In the genomic region with DNA sequence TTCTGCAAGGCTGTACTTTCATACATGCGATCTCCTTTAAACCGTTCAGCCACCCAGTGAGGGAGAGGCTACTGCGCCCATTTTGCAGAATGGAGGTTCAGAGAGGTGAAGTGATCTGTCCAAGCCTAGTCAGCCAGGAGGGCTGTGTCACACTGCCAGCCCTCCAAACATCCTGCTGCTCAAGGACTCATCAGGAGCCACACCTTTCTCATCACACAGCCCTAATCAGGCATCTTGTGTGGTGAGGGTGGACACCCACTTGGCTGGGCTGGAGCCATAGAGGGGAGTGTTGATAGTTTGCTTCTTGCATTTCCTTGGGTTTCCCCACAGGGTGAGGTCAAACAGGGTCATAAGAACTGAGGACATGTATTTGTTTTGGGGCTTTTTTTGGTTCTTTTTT, we compare ENCODE assay signal across 15 cellular contexts. TPM values are rescaled to one million over a fixed set of nuclear protein-coding genes. Genes with fewer than 3 reads are reported as not detected.
DNase-seq lines count a peak whose midpoint lies in the region; ATAC-seq and TF ChIP-seq lines count a peak whose summit lies in the region.
"Had no signal": no experiment of that assay in that cellular context is flagged by ENCODE, and none has a peak within 500 bp of the region (broad histone marks: within the 10 kb centered on the region; RNA-seq: fewer than 3 reads in every experiment).

No MANE protein-coding gene starts in this region.

- no peak for TF ChIP-seq CTCF in NB4 (IDR thresholded peaks at IDR 0.05; ENCODE audit: low read depth, low read length)
- no peak for TF ChIP-seq CTCF in colonic mucosa (IDR thresholded peaks at IDR 0.05)
- no peak for TF ChIP-seq CTCF in glutamatergic neuron (IDR thresholded peaks at IDR 0.05; ENCODE audit: partially characterized antibody, unreplicated experiment)
- TF ChIP-seq CTCF in nephron progenitor cell (IDR thresholded peaks at IDR 0.05): no peak

- H3K27me3 Mint-ChIP-seq in T-helper 1 cell treated with Interleukin-12 subunit alpha and Interleukin-12 subunit beta and Interleukin-4 antibody, amounts not matched to agents 30 μg/mL and 1 μg/mL, for 36 hours (ENCODE audit: low read depth): no peaks in the 10 kb centered on the region
- no peaks in the 10 kb centered on the region for H3K27me3 Mint-ChIP-seq in stimulated activated memory B cell treated with anti-CD40 and anti-IgM and Interleukin-4, amounts not matched to agents 10 μg/mL and 1 μg/mL and 100 μg/mL, for 72 hours
- H3K27me3 Mint-ChIP-seq in glutamatergic neuron (ENCODE audit: unreplicated experiment): no peaks in the 10 kb centered on the region
- H3K27me3 Mint-ChIP-seq in nephron progenitor cell (ENCODE audit: low read depth, poor library complexity): no peaks in the 10 kb centered on the region

- H3K9me3 ChIP-seq in colonic mucosa: no peaks in the 10 kb centered on the region
- H3K9me3 ChIP-seq: prostate gland, suprapubic skin had no signal

- no peaks in the 10 kb centered on the region for H3K27me3 ChIP-seq in colonic mucosa
- H3K27me3 ChIP-seq: suprapubic skin had no signal

- H3K4me3 ChIP-seq in NB4 (ENCODE audit: low read depth, low read length) (no peak overlapping the region), colonic mucosa (no peak overlapping the region)
- H3K4me3 ChIP-seq: prostate gland, suprapubic skin had no signal

- no peak for ATAC-seq in stimulated activated memory B cell treated with anti-CD40 and anti-IgM and Interleukin-4, amounts not matched to agents 10 μg/mL and 1 μg/mL and 100 μg/mL, for 72 hours

- peak overlapping the region; percentile 48 for H3K4me3 Mint-ChIP-seq in T-helper 1 cell treated with Interleukin-12 subunit alpha and Interleukin-12 subunit beta and Interleukin-4 antibody, amounts not matched to agents 30 μg/mL and 1 μg/mL, for 36 hours
- no peak overlapping the region for H3K4me3 Mint-ChIP-seq in stimulated activated memory B cell treated with anti-CD40 and anti-IgM and Interleukin-4, amounts not matched to agents 10 μg/mL and 1 μg/mL and 100 μg/mL, for 72 hours
- H3K4me3 Mint-ChIP-seq in glutamatergic neuron (ENCODE audit: unreplicated experiment): no peak overlapping the region
- H3K4me3 Mint-ChIP-seq in nephron progenitor cell: no peak overlapping the region

- peaks cover 45% of the 10 kb centered on the region for H3K4me1 Mint-ChIP-seq in T-helper 1 cell treated with Interleukin-12 subunit alpha and Interleukin-12 subunit beta and Interleukin-4 antibody, amounts not matched to agents 30 μg/mL and 1 μg/mL, for 36 hours (ENCODE audit: low read depth)
- peaks cover 54% of the 10 kb centered on the region for H3K4me1 Mint-ChIP-seq in stimulated activated memory B cell treated with anti-CD40 and anti-IgM and Interleukin-4, amounts not matched to agents 10 μg/mL and 1 μg/mL and 100 μg/mL, for 72 hours
- H3K4me1 Mint-ChIP-seq in glutamatergic neuron (ENCODE audit: low read depth, unreplicated experiment) (no peaks in the 10 kb centered on the region), nephron progenitor cell (peaks cover 3% of the 10 kb centered on the region)

- peaks cover 2% of the 10 kb centered on the region for H3K36me3 Mint-ChIP-seq in T-helper 1 cell treated with Interleukin-12 subunit alpha and Interleukin-12 subunit beta and Interleukin-4 antibody, amounts not matched to agents 30 μg/mL and 1 μg/mL, for 36 hours (ENCODE audit: low read depth)
- no peaks in the 10 kb centered on the region for H3K36me3 Mint-ChIP-seq in stimulated activated memory B cell treated with anti-CD40 and anti-IgM and Interleukin-4, amounts not matched to agents 10 μg/mL and 1 μg/mL and 100 μg/mL, for 72 hours
- H3K36me3 Mint-ChIP-seq in glutamatergic neuron (ENCODE audit: unreplicated experiment): no peaks in the 10 kb centered on the region
- no peaks in the 10 kb centered on the region for H3K36me3 Mint-ChIP-seq in nephron progenitor cell (ENCODE audit: low read depth)

- intact Hi-C loops in colonic mucosa (cut with DNase I): no loop called here

- no peaks in the 10 kb centered on the region for H3K36me3 ChIP-seq in colonic mucosa
- H3K36me3 ChIP-seq: prostate gland, suprapubic skin had no signal

- no peak for TF ChIP-seq POLR2A in NB4 (IDR thresholded peaks at IDR 0.05; ENCODE audit: extremely low read depth, insufficient read length)

- no peaks in the 10 kb centered on the region for H3K9me3 Mint-ChIP-seq in T-helper 1 cell treated with Interleukin-12 subunit alpha and Interleukin-12 subunit beta and Interleukin-4 antibody, amounts not matched to agents 30 μg/mL and 1 μg/mL, for 36 hours
- no peaks in the 10 kb centered on the region for H3K9me3 Mint-ChIP-seq in stimulated activated memory B cell treated with anti-CD40 and anti-IgM and Interleukin-4, amounts not matched to agents 10 μg/mL and 1 μg/mL and 100 μg/mL, for 72 hours
- no peaks in the 10 kb centered on the region for H3K9me3 Mint-ChIP-seq in glutamatergic neuron (ENCODE audit: unreplicated experiment)
- H3K9me3 Mint-ChIP-seq in nephron progenitor cell: peaks cover 57% of the 10 kb centered on the region

- no peak for DNase-seq in T-helper 1 cell
- DNase-seq in NB4 (ENCODE audit: low read depth): peak; percentile 17
- DNase-seq in colonic mucosa: no peak
- DNase-seq in glutamatergic neuron: no peak
- no peak for DNase-seq in nephron progenitor cell
- DNase-seq in NCI-H2081 treated with DMSO at 0.1 percent for 48 hours (lab: John Stamatoyannopoulos, UW): no peak
- DNase-seq: 8988T; GOT3; stimulated activated CD4-positive, alpha-beta T cell treated with anti-CD3 and anti-CD28 coated beads, Interleukin-4, amount 100 ng/mL, for 24 hours had no signal

- H3K4me1 ChIP-seq in colonic mucosa: no peaks in the 10 kb centered on the region
- H3K4me1 ChIP-seq: prostate gland had no signal

- H3K27ac ChIP-seq in colonic mucosa: peak overlapping the region; percentile 86
- H3K27ac ChIP-seq: suprapubic skin had no signal

- H3K9ac ChIP-seq in colonic mucosa (ENCODE audit: low read depth in 2 of 2, low read length in 2 of 2): peak overlapping the region in 1 of 2 donors; percentile 77

- H3K27ac Mint-ChIP-seq in T-helper 1 cell treated with Interleukin-12 subunit alpha and Interleukin-12 subunit beta and Interleukin-4 antibody, amounts not matched to agents 30 μg/mL and 1 μg/mL, for 36 hours: peak overlapping the region; percentile 96
- H3K27ac Mint-ChIP-seq in stimulated activated memory B cell treated with anti-CD40 and anti-IgM and Interleukin-4, amounts not matched to agents 10 μg/mL and 1 μg/mL and 100 μg/mL, for 72 hours: peak overlapping the region; percentile 84
- H3K27ac Mint-ChIP-seq in glutamatergic neuron (ENCODE audit: unreplicated experiment) (no peak overlapping the region), nephron progenitor cell (no peak overlapping the region)

RNA-seq across cellular contexts. Expression of a gene that starts 5.4 kb away (rescaled TPM):
- 1 to 10 TPM; 2.1 to 3.9 TPM for total RNA-seq in colonic mucosa
- total RNA-seq in glutamatergic neuron (ENCODE audit: unreplicated experiment): not detected
- total RNA-seq: HT1080, lung microvascular endothelial cell had no signal

RNA-seq across cellular contexts. Expression of a gene that starts 45.5 kb away (rescaled TPM):
- total RNA-seq in colonic mucosa (under 1 TPM; 0.85 to 0.99 TPM), glutamatergic neuron (ENCODE audit: unreplicated experiment) (2.5 TPM)

Comparison
In these comparisons a context has a peak if more than half of its experiments do, and no peak if none do; other contexts are left out.
1. H3K27ac Mint-ChIP-seq: peak in T-helper 1 cell treated with Interleukin-12 subunit alpha and Interleukin-12 subunit beta and Interleukin-4 antibody, amounts not matched to agents 30 μg/mL and 1 μg/mL, for 36 hours (single experiment) and stimulated activated memory B cell treated with anti-CD40 and anti-IgM and Interleukin-4, amounts not matched to agents 10 μg/mL and 1 μg/mL and 100 μg/mL, for 72 hours (single experiment); none in glutamatergic neuron (single experiment) and nephron progenitor cell (single experiment).